In genomic region chr5:134370871-134371833, GRCh38 we compare ENCODE assay signal across 1 cellular context.
TF ChIP-seq lines count a peak whose summit lies in the region.

Gene UBE2B, plus strand, starts transcription at chr5:134371569. Its CDS starts 27 bp downstream, at chr5:134371596.

TF ChIP-seq in K562, 482 proteins besides CTCF, POLR2A, EP300 and RAD21 (continued from another document and continues in another):
- 0 out of 4 replicates have a peak, but pooled peaks of 1 of the 2 experiments have one; percentile 73 for TF ChIP-seq MLX (CRISPR knock-in tag; conservative IDR thresholded peaks at IDR 0.05)
- TF ChIP-seq ZSCAN29 (IDR thresholded peaks at IDR 0.05) = no peak
- no peak for TF ChIP-seq ZNF274 (IDR thresholded peaks at IDR 0.05; ENCODE audit: borderline replicate concordance, low read depth, low read length)
- TF ChIP-seq, protein P1, sequence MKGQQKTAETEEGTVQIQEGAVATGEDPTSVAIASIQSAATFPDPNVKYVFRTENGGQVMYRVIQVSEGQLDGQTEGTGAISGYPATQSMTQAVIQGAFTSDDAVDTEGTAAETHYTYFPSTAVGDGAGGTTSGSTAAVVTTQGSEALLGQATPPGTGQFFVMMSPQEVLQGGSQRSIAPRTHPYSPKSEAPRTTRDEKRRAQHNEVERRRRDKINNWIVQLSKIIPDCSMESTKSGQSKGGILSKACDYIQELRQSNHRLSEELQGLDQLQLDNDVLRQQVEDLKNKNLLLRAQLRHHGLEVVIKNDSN (CRISPR knock-in tag; IDR thresholded peaks at IDR 0.05) = peak; percentile 100
- TF ChIP-seq ZNF347 (CRISPR knock-in tag; IDR thresholded peaks at IDR 0.05; ENCODE audit: low read depth) = no peak
- no peak for TF ChIP-seq NFIX (CRISPR knock-in tag; IDR thresholded peaks at IDR 0.05; ENCODE audit: low read depth)
- no peak for TF ChIP-seq FUS (optimal IDR thresholded peaks at IDR 0.05; ENCODE audit: low read depth, low read length)
- no peak; the same call in 1 of the 2 replicates for TF ChIP-seq ZKSCAN1 (IDR thresholded peaks at IDR 0.05; ENCODE audit: low read depth, low read length)
- no peak for TF ChIP-seq ZNF785 (CRISPR knock-in tag; IDR thresholded peaks at IDR 0.05)
- TF ChIP-seq COPS2 (conservative IDR thresholded peaks at IDR 0.05) = no peak
- TF ChIP-seq GABPB1 (CRISPR knock-in tag; IDR thresholded peaks at IDR 0.05) = peak; percentile 83
- no peak for TF ChIP-seq XRCC4 (IDR thresholded peaks at IDR 0.05; ENCODE audit: extremely low read depth, insufficient read depth, insufficient read length)
- no peak for TF ChIP-seq POLR2AphosphoS2 (IDR thresholded peaks at IDR 0.05; ENCODE audit: low read length)
- no peak for TF ChIP-seq KDM2B (CRISPR knock-in tag; IDR thresholded peaks at IDR 0.05)
- peak in 1 of 2 experiments; percentile 72; a peak in 1 of 4 replicates for TF ChIP-seq RCOR1 (IDR thresholded peaks at IDR 0.05; ENCODE audit: borderline replicate concordance in 1 of 2, low read depth in 2 of 2, low read length in 2 of 2)
- TF ChIP-seq SREBF2 (CRISPR knock-in tag; IDR thresholded peaks at IDR 0.05) = no peak
- TF ChIP-seq, protein P2, sequence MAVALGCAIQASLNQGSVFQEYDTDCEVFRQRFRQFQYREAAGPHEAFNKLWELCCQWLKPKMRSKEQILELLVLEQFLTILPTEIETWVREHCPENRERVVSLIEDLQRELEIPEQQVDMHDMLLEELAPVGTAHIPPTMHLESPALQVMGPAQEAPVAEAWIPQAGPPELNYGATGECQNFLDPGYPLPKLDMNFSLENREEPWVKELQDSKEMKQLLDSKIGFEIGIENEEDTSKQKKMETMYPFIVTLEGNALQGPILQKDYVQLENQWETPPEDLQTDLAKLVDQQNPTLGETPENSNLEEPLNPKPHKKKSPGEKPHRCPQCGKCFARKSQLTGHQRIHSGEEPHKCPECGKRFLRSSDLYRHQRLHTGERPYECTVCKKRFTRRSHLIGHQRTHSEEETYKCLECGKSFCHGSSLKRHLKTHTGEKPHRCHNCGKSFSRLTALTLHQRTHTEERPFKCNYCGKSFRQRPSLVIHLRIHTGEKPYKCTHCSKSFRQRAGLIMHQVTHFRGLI (CRISPR knock-in tag; IDR thresholded peaks at IDR 0.05) = no peak
- TF ChIP-seq ZNF165 (CRISPR knock-in tag; IDR thresholded peaks at IDR 0.05; ENCODE audit: borderline replicate concordance) = no peak
- TF ChIP-seq ZNF408 (CRISPR knock-in tag; IDR thresholded peaks at IDR 0.05; ENCODE audit: low read depth) = no peak
- TF ChIP-seq DEAF1 (CRISPR knock-in tag; IDR thresholded peaks at IDR 0.05) = 0 out of 2 replicates have a peak, but pooled peaks have one; percentile 2
- TF ChIP-seq ZC3H11A (IDR thresholded peaks at IDR 0.05; ENCODE audit: low read depth, low read length) = no peak
- TF ChIP-seq NR2F6 (CRISPR knock-in tag; IDR thresholded peaks at IDR 0.05) = no peak
- no peak for TF ChIP-seq IRF1 (CRISPR knock-in tag; IDR thresholded peaks at IDR 0.05; ENCODE audit: borderline replicate concordance)
- TF ChIP-seq NCOA4 (IDR thresholded peaks at IDR 0.05; ENCODE audit: partially characterized antibody) = no peak
- no peak for TF ChIP-seq SMARCC2 (IDR thresholded peaks at IDR 0.05; ENCODE audit: low read depth)
- TF ChIP-seq PCBP2 (IDR thresholded peaks at IDR 0.05; ENCODE audit: low read depth, low read length, poor library complexity, severe bottlenecking) = no peak
- TF ChIP-seq, protein P3, sequence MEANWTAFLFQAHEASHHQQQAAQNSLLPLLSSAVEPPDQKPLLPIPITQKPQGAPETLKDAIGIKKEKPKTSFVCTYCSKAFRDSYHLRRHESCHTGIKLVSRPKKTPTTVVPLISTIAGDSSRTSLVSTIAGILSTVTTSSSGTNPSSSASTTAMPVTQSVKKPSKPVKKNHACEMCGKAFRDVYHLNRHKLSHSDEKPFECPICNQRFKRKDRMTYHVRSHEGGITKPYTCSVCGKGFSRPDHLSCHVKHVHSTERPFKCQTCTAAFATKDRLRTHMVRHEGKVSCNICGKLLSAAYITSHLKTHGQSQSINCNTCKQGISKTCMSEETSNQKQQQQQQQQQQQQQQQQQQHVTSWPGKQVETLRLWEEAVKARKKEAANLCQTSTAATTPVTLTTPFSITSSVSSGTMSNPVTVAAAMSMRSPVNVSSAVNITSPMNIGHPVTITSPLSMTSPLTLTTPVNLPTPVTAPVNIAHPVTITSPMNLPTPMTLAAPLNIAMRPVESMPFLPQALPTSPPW (CRISPR knock-in tag; IDR thresholded peaks at IDR 0.05) = peak; percentile 98
- peak; percentile 79 for TF ChIP-seq PHF8 (IDR thresholded peaks at IDR 0.05; ENCODE audit: borderline replicate concordance, low read length)
- TF ChIP-seq, protein P4, sequence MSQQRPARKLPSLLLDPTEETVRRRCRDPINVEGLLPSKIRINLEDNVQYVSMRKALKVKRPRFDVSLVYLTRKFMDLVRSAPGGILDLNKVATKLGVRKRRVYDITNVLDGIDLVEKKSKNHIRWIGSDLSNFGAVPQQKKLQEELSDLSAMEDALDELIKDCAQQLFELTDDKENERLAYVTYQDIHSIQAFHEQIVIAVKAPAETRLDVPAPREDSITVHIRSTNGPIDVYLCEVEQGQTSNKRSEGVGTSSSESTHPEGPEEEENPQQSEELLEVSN (IDR thresholded peaks at IDR 0.05; ENCODE audit: borderline replicate concordance in 1 of 2, extremely low read depth in 1 of 2, insufficient read depth in 1 of 2, insufficient read length in 1 of 2, low read depth in 1 of 2, low read length in 1 of 2, poor library complexity in 1 of 2, severe bottlenecking in 1 of 2) = peak; percentile 92
- peak; percentile 41; the same call in 1 of the 2 replicates for TF ChIP-seq XRCC5 (IDR thresholded peaks at IDR 0.05; ENCODE audit: low read depth, low read length)
- TF ChIP-seq, protein P5, sequence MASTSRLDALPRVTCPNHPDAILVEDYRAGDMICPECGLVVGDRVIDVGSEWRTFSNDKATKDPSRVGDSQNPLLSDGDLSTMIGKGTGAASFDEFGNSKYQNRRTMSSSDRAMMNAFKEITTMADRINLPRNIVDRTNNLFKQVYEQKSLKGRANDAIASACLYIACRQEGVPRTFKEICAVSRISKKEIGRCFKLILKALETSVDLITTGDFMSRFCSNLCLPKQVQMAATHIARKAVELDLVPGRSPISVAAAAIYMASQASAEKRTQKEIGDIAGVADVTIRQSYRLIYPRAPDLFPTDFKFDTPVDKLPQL (IDR thresholded peaks at IDR 0.05; ENCODE audit: extremely low read depth, insufficient read length) = no peak
- TF ChIP-seq, protein P6, sequence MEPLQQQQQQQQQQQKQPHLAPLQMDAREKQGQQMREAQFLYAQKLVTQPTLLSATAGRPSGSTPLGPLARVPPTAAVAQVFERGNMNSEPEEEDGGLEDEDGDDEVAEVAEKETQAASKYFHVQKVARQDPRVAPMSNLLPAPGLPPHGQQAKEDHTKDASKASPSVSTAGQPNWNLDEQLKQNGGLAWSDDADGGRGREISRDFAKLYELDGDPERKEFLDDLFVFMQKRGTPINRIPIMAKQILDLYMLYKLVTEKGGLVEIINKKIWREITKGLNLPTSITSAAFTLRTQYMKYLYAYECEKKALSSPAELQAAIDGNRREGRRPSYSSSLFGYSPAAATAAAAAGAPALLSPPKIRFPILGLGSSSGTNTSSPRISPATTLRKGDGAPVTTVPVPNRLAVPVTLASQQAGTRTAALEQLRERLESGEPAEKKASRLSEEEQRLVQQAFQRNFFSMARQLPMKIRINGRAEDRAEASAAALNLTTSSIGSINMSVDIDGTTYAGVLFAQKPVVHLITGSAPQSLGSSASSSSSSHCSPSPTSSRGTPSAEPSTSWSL (CRISPR knock-in tag; IDR thresholded peaks at IDR 0.05; ENCODE audit: borderline replicate concordance) = no peak; the same call in 1 of the 2 replicates
- TF ChIP-seq PHF21A (IDR thresholded peaks at IDR 0.05; ENCODE audit: borderline replicate concordance, low read depth) = peak; percentile 72; the same call in 1 of the 2 replicates
- peak; percentile 76 for TF ChIP-seq RB1 (IDR thresholded peaks at IDR 0.05; ENCODE audit: low read depth)
- TF ChIP-seq CREB5 (CRISPR knock-in tag; IDR thresholded peaks at IDR 0.05) = no peak
- no peak for TF ChIP-seq ZNF778 (CRISPR knock-in tag; IDR thresholded peaks at IDR 0.05)
- no peak for TF ChIP-seq CBX5 (IDR thresholded peaks at IDR 0.05; ENCODE audit: borderline replicate concordance, low read depth)
- peak; percentile 19; the same call in 1 of the 2 replicates for TF ChIP-seq ZBTB49 (CRISPR knock-in tag; IDR thresholded peaks at IDR 0.05; ENCODE audit: borderline replicate concordance)
- peak in 1 of 2 experiments; percentile 83; a peak in 1 of 3 replicates for TF ChIP-seq CBX3 (IDR thresholded peaks at IDR 0.05; ENCODE audit: borderline replicate concordance in 1 of 2, low read length in 2 of 2)
- TF ChIP-seq NR1H2 (CRISPR knock-in tag; IDR thresholded peaks at IDR 0.05) = no peak
- no peak for TF ChIP-seq ETS2 (tag; IDR thresholded peaks at IDR 0.05; ENCODE audit: borderline replicate concordance, poor library complexity, severe bottlenecking)
- TF ChIP-seq MTF1 (CRISPR knock-in tag; IDR thresholded peaks at IDR 0.05; ENCODE audit: borderline replicate concordance) = no peak
- no peak for TF ChIP-seq MIER1 (IDR thresholded peaks at IDR 0.05; ENCODE audit: low read depth)
- TF ChIP-seq FOXK1 (CRISPR knock-in tag; IDR thresholded peaks at IDR 0.05; ENCODE audit: borderline replicate concordance) = peak; percentile 7; the same call in 1 of the 2 replicates
- TF ChIP-seq TAF9B (IDR thresholded peaks at IDR 0.05; ENCODE audit: partially characterized antibody) = peak; percentile 92
- peak; percentile 62; the same call in 1 of the 2 replicates for TF ChIP-seq TRIM28 (IDR thresholded peaks at IDR 0.05)
- TF ChIP-seq THRA (IDR thresholded peaks at IDR 0.05) = no peak
- TF ChIP-seq MTA3 (IDR thresholded peaks at IDR 0.05; ENCODE audit: borderline replicate concordance) = peak; percentile 76
- TF ChIP-seq BRD9 (IDR thresholded peaks at IDR 0.05; ENCODE audit: low read depth, partially characterized antibody) = no peak
- no peak for TF ChIP-seq STAT5B (CRISPR knock-in tag; IDR thresholded peaks at IDR 0.05)
- TF ChIP-seq ZNF121 (CRISPR knock-in tag; conservative IDR thresholded peaks at IDR 0.05) = no peak
- no peak for TF ChIP-seq ZNF174 (CRISPR knock-in tag; IDR thresholded peaks at IDR 0.05)
- no peak for TF ChIP-seq SRSF1 (IDR thresholded peaks at IDR 0.05; ENCODE audit: low read depth, low read length)
- TF ChIP-seq ZNF436 (CRISPR knock-in tag; IDR thresholded peaks at IDR 0.05) = 0 out of 2 replicates have a peak, but pooled peaks have one; percentile 9
- peak in 1 of 2 experiments; percentile 49; a peak in 2 of 4 replicates for TF ChIP-seq NRF1 (conservative IDR thresholded peaks at IDR 0.05 in 1 of 2, IDR thresholded peaks at IDR 0.05 in 1 of 2)
